8 cellular contexts compared by ENCODE assay signal in genomic region chr19:43503501-43504425, GRCh38.
DNase-seq lines count a peak whose midpoint lies in the region; ATAC-seq and TF ChIP-seq lines count a peak whose summit lies in the region.

No MANE protein-coding gene starts in this region.

- H3K4me3 ChIP-seq in WI38 (ENCODE audit: low read depth, low read length) = peak overlapping the region; percentile 84
- H3K4me3 ChIP-seq in cardiac fibroblast (replicated peaks in 1 of 2; ENCODE audit: low read depth in 2 of 2, low read length in 2 of 2) = peak overlapping the region; percentile 86 to 90

- 0 out of 2 replicates have a peak, but pooled peaks have one; percentile 6 for TF ChIP-seq CTCF in WI38 (IDR thresholded peaks at IDR 0.05; ENCODE audit: low read depth, low read length)
- TF ChIP-seq CTCF in cardiac fibroblast (IDR thresholded peaks at IDR 0.05; ENCODE audit: low read depth, low read length) = no peak

- peak; percentile 87 for DNase-seq in ACHN
- peak; percentile 90 for DNase-seq in NCI-H2227 (lab: John Stamatoyannopoulos, UW; ENCODE audit: unreplicated experiment)
- DNase-seq in cardiac fibroblast (ENCODE audit: low read depth in 2 of 2) = peak; percentile 90 to 91
- DNase-seq in islet precursor cell = peak; percentile 97
- DNase-seq in stimulated activated CD4-positive, alpha-beta T cell treated with anti-CD3 and anti-CD28 coated beads, Interleukin-12 subunit alpha, Interleukin-12 subunit beta, amount 100 ng/mL, for 4 hours = peak; percentile 100

- in situ Hi-C loops in ACHN (cut with HindIII; ENCODE audit: low pct_ligation_motif_present, low pct_unique_long_range_greater_than_20kb, low sequenced_read_pairs) = no loop called here

- peak; percentile 85 for ATAC-seq in GM18867 (IDR thresholded peaks at IDR 0.05; ENCODE audit: unreplicated experiment)
- ATAC-seq in HG03097 (IDR thresholded peaks at IDR 0.05; ENCODE audit: low FRiP score, unreplicated experiment) = peak; percentile 88

Comparison
In these comparisons a context has a peak if more than half of its experiments do, and no peak if none do; other contexts are left out.
1. Peak in every context shown above with its lines: DNase-seq, ATAC-seq and H3K4me3 ChIP-seq.